ENCODE assay signal across 10 cellular contexts in genomic region chr17:3693829-3694231, GRCh38. TPM values are rescaled to one million over a fixed set of nuclear protein-coding genes. Genes with fewer than 3 reads are reported as not detected.
DNase-seq lines count a peak whose midpoint lies in the region; ATAC-seq, FAIRE-seq and TF ChIP-seq lines count a peak whose summit lies in the region.
"Had no signal": no experiment of that assay in that cellular context is flagged by ENCODE, and none has a peak within 500 bp of the region (broad histone marks: within the 10 kb centered on the region; RNA-seq: fewer than 3 reads in every experiment).

No MANE protein-coding gene starts in this region.

- H3K27ac Mint-ChIP-seq in activated T-cell treated with anti-CD3 and anti-CD28 coated beads, Interleukin-2, amount 50 U/mL, for 24 hours: peak overlapping the region; percentile 83
- H3K27ac Mint-ChIP-seq in activated T-cell treated with anti-CD3 and anti-CD28 coated beads, Interleukin-2, amount 50 U/mL, for 72 hours: peak overlapping the region; percentile 44
- peak overlapping the region; percentile 95 for H3K27ac Mint-ChIP-seq in stimulated activated naive B cell treated with anti-CD40 and anti-IgM and Interleukin-4, amounts not matched to agents 10 μg/mL and 1 μg/mL and 100 μg/mL, for 72 hours

- TF ChIP-seq CTCF in D721Med (IDR thresholded peaks at IDR 0.05; ENCODE audit: insufficient read depth, missing control alignments): no peak

- H3K9me3 Mint-ChIP-seq in activated T-cell treated with anti-CD3 and anti-CD28 coated beads, Interleukin-2, amount 50 U/mL, for 24 hours: peaks cover 4% of the 10 kb centered on the region
- peaks cover 0 to 2% of the 10 kb centered on the region in 2 donors for H3K9me3 Mint-ChIP-seq in activated T-cell treated with anti-CD3 and anti-CD28 coated beads, Interleukin-2, amount 50 U/mL, for 72 hours
- peaks cover 1 to 3% of the 10 kb centered on the region in 2 donors for H3K9me3 Mint-ChIP-seq in stimulated activated naive B cell treated with anti-CD40 and anti-IgM and Interleukin-4, amounts not matched to agents 10 μg/mL and 1 μg/mL and 100 μg/mL, for 72 hours

- no peak for FAIRE-seq in D721Med (lab: Jason Lieb, UNC)
- FAIRE-seq: H54 had no signal

- no peaks in the 10 kb centered on the region for H3K27me3 Mint-ChIP-seq in activated T-cell treated with anti-CD3 and anti-CD28 coated beads, Interleukin-2, amount 50 U/mL, for 24 hours
- H3K27me3 Mint-ChIP-seq in activated T-cell treated with anti-CD3 and anti-CD28 coated beads, Interleukin-2, amount 50 U/mL, for 72 hours (ENCODE audit: low read depth): no peaks in the 10 kb centered on the region
- H3K27me3 Mint-ChIP-seq in stimulated activated naive B cell treated with anti-CD40 and anti-IgM and Interleukin-4, amounts not matched to agents 10 μg/mL and 1 μg/mL and 100 μg/mL, for 72 hours: no peaks in the 10 kb centered on the region

- peak; percentile 39 for ATAC-seq in HG03342 (IDR thresholded peaks at IDR 0.05; ENCODE audit: unreplicated experiment)
- ATAC-seq in activated T-cell treated with anti-CD3 and anti-CD28 coated beads, Interleukin-2, amount 50 U/mL, for 72 hours (replicated peaks in 1 of 2): peak; percentile 64 to 75
- ATAC-seq in stimulated activated naive B cell treated with anti-CD40 and anti-IgM and Interleukin-4, amounts not matched to agents 10 μg/mL and 1 μg/mL and 100 μg/mL, for 72 hours (replicated peaks): peak; percentile 76 to 78

- H3K4me1 Mint-ChIP-seq in activated T-cell treated with anti-CD3 and anti-CD28 coated beads, Interleukin-2, amount 50 U/mL, for 24 hours (ENCODE audit: low read depth): peaks cover 22% of the 10 kb centered on the region
- H3K4me1 Mint-ChIP-seq in activated T-cell treated with anti-CD3 and anti-CD28 coated beads, Interleukin-2, amount 50 U/mL, for 72 hours (ENCODE audit: low read depth): peaks cover 44% of the 10 kb centered on the region
- H3K4me1 Mint-ChIP-seq in stimulated activated naive B cell treated with anti-CD40 and anti-IgM and Interleukin-4, amounts not matched to agents 10 μg/mL and 1 μg/mL and 100 μg/mL, for 72 hours: peaks cover 37 to 94% of the 10 kb centered on the region in 2 donors

- peak; percentile 58 for DNase-seq in activated T-cell treated with anti-CD3 and anti-CD28 coated beads, Interleukin-2, amount 50 U/mL, for 24 hours
- no peak for DNase-seq in activated T-cell treated with anti-CD3 and anti-CD28 coated beads for 4 hours
- peak; percentile 71 to 72 for DNase-seq in activated T-cell treated with anti-CD3 and anti-CD28 coated beads, Interleukin-2, amount 50 U/mL, for 72 hours
- peak; percentile 88 for DNase-seq in stimulated activated naive B cell treated with anti-CD40 and anti-IgM and Interleukin-4, amounts not matched to agents 10 μg/mL and 1 μg/mL and 100 μg/mL, for 72 hours
- no peak for DNase-seq in NCI-H1105 (lab: John Stamatoyannopoulos, UW)
- DNase-seq in COLO668 (lab: John Stamatoyannopoulos, UW; ENCODE audit: unreplicated experiment): no peak
- no peak for DNase-seq in D721Med (ENCODE audit: insufficient read length, low spot score)
- DNase-seq: activated effector memory CD4-positive, alpha-beta T cell treated with anti-CD3 and anti-CD28 coated beads, Interleukin-2, amount 50 U/mL, for 16 hours had no signal

- H3K4me3 Mint-ChIP-seq in activated T-cell treated with anti-CD3 and anti-CD28 coated beads, Interleukin-2, amount 50 U/mL, for 24 hours: peak overlapping the region; percentile 85
- peak overlapping the region; percentile 79 to 89 for H3K4me3 Mint-ChIP-seq in activated T-cell treated with anti-CD3 and anti-CD28 coated beads, Interleukin-2, amount 50 U/mL, for 72 hours
- peak overlapping the region; percentile 96 to 98 for H3K4me3 Mint-ChIP-seq in stimulated activated naive B cell treated with anti-CD40 and anti-IgM and Interleukin-4, amounts not matched to agents 10 μg/mL and 1 μg/mL and 100 μg/mL, for 72 hours

- peaks cover 32% of the 10 kb centered on the region for H3K36me3 Mint-ChIP-seq in activated T-cell treated with anti-CD3 and anti-CD28 coated beads, Interleukin-2, amount 50 U/mL, for 24 hours (ENCODE audit: low read depth)
- H3K36me3 Mint-ChIP-seq in activated T-cell treated with anti-CD3 and anti-CD28 coated beads, Interleukin-2, amount 50 U/mL, for 72 hours (ENCODE audit: insufficient read depth in 2 of 2): peaks cover 0 to 11% of the 10 kb centered on the region in 2 donors
- H3K36me3 Mint-ChIP-seq in stimulated activated naive B cell treated with anti-CD40 and anti-IgM and Interleukin-4, amounts not matched to agents 10 μg/mL and 1 μg/mL and 100 μg/mL, for 72 hours: peaks cover 20 to 33% of the 10 kb centered on the region in 2 donors

RNA-seq across cellular contexts. Expression of gene P2RX5, which starts 2.1 kb away (rescaled TPM):
- total RNA-seq in activated T-cell treated with anti-CD3 and anti-CD28 coated beads, Interleukin-2, amount 50 U/mL, for 72 hours: 10 to 100 TPM; 46.5 to 60.1 TPM

RNA-seq across cellular contexts. Expression of gene EMC6, which starts 25.2 kb away (rescaled TPM):
- total RNA-seq in activated T-cell treated with anti-CD3 and anti-CD28 coated beads, Interleukin-2, amount 50 U/mL, for 72 hours: 10 to 100 TPM; 44.0 to 45.0 TPM

RNA-seq across cellular contexts. Expression of gene TAX1BP3, which starts 25.5 kb away (rescaled TPM):
- total RNA-seq in activated T-cell treated with anti-CD3 and anti-CD28 coated beads, Interleukin-2, amount 50 U/mL, for 72 hours: 10 to 100 TPM; 10.6 to 12.3 TPM

RNA-seq across cellular contexts. Expression of gene HASPIN, which starts 29.9 kb away (rescaled TPM):
- total RNA-seq in activated T-cell treated with anti-CD3 and anti-CD28 coated beads, Interleukin-2, amount 50 U/mL, for 72 hours: 10 to 100 TPM; 23.2 to 25.7 TPM

RNA-seq across cellular contexts. Expression of gene CTNS, which starts 57.3 kb away (rescaled TPM):
- 10 to 100 TPM; 10.5 to 12.1 TPM for total RNA-seq in activated T-cell treated with anti-CD3 and anti-CD28 coated beads, Interleukin-2, amount 50 U/mL, for 72 hours

Comparison
In these comparisons a context has a peak if more than half of its experiments do, and no peak if none do; other contexts are left out.
1. DNase-seq: peak in activated T-cell treated with anti-CD3 and anti-CD28 coated beads, Interleukin-2, amount 50 U/mL, for 24 hours (single experiment), activated T-cell treated with anti-CD3 and anti-CD28 coated beads, Interleukin-2, amount 50 U/mL, for 72 hours (2 of 2) and stimulated activated naive B cell treated with anti-CD40 and anti-IgM and Interleukin-4, amounts not matched to agents 10 μg/mL and 1 μg/mL and 100 μg/mL, for 72 hours (single experiment); none in activated T-cell treated with anti-CD3 and anti-CD28 coated beads for 4 hours (single experiment), NCI-H1105 (single experiment), COLO668 (single experiment) and D721Med (single experiment).
2. H3K27ac Mint-ChIP-seq: peak in every context shown above with its lines; median percentile 95 in stimulated activated naive B cell treated with anti-CD40 and anti-IgM and Interleukin-4, amounts not matched to agents 10 μg/mL and 1 μg/mL and 100 μg/mL, for 72 hours; 83 in activated T-cell treated with anti-CD3 and anti-CD28 coated beads, Interleukin-2, amount 50 U/mL, for 24 hours; 44 in activated T-cell treated with anti-CD3 and anti-CD28 coated beads, Interleukin-2, amount 50 U/mL, for 72 hours.
3. Peak in every context shown above with its lines, with median percentiles within 50 percentile points of each other: H3K4me3 Mint-ChIP-seq and ATAC-seq.